ENCODE assay signal across 24 cellular contexts in genomic region chr17:78048346-78049292, GRCh38.
DNase-seq lines count a peak whose midpoint lies in the region; ATAC-seq, FAIRE-seq and TF ChIP-seq lines count a peak whose summit lies in the region.
"Had no signal": no experiment of that assay in that cellular context is flagged by ENCODE, and none has a peak within 500 bp of the region (broad histone marks: within the 10 kb centered on the region; RNA-seq: fewer than 3 reads in every experiment).

No MANE protein-coding gene starts in this region.

- no peaks in the 10 kb centered on the region for H3F3A ChIP-seq in neural cell (ENCODE audit: insufficient read depth, low read length, poor library complexity, severe bottlenecking)

- H3K27ac Mint-ChIP-seq in activated T-cell treated with anti-CD3 and anti-CD28 coated beads, Interleukin-2, amount 50 U/mL, for 72 hours, result peak overlapping the region; percentile 39
- H3K27ac Mint-ChIP-seq in WTC11, result peak overlapping the region; percentile 1; the same call in 1 of the 2 replicates
- peak overlapping the region; percentile 32 for H3K27ac Mint-ChIP-seq in stimulated activated naive B cell treated with anti-CD40 and anti-IgM and Interleukin-4, amounts not matched to agents 10 μg/mL and 1 μg/mL and 100 μg/mL, for 72 hours

- H3K27me3 ChIP-seq in neural cell (ENCODE audit: insufficient read depth, low read depth, low read length) (no peaks in the 10 kb centered on the region), transverse colon (no peaks in the 10 kb centered on the region)
- H3K27me3 ChIP-seq: SJCRH30 had no signal

- H3K9ac ChIP-seq in neural cell (ENCODE audit: low read length), result no peak overlapping the region

- 96% methylated on average over 6 to 10 of the region's 10 CpGs for WGBS in transverse colon (ENCODE audit: low coverage in 1 of 2), 2 donors

- in situ Hi-C loops in transverse colon (cut with MboI; ENCODE audit: low pct_ligation_motif_present in 1 of 4, low pct_unique_long_range_greater_than_20kb in 1 of 4, low sequenced_read_pairs in 3 of 4), result no loop called here

- H3K9me3 ChIP-seq in neural cell (ENCODE audit: low read length) (no peaks in the 10 kb centered on the region), transverse colon (no peaks in the 10 kb centered on the region)
- H3K9me3 ChIP-seq: SJCRH30 had no signal

- no peak for FAIRE-seq in frontal cortex (lab: Jason Lieb, UNC)
- FAIRE-seq: GM12878, H54, HepG2, RCC 7860 had no signal

- DNase-seq in activated T-cell treated with anti-CD3 and anti-CD28 coated beads, Interleukin-2, amount 50 U/mL, for 72 hours, result no peak
- DNase-seq in activated T-cell treated with anti-CD3 and anti-CD28 coated beads, Interleukin-2, amount 50 U/mL, for 1 hour, result no peak
- no peak for DNase-seq in WTC11 (ENCODE audit: low spot score)
- DNase-seq in stimulated activated naive B cell treated with anti-CD40 and anti-IgM and Interleukin-4, amounts not matched to agents 10 μg/mL and 1 μg/mL and 100 μg/mL, for 72 hours, result no peak
- DNase-seq in NCI-H82 (lab: John Stamatoyannopoulos, UW), result no peak
- DNase-seq in transverse colon, result no peak
- no peak for DNase-seq in frontal cortex (ENCODE audit: low spot score in 2 of 2)
- DNase-seq: 8988T, AML-193, COR-L47, DND-41, KG1, NCI-H1092 treated with DMSO at 0.1 percent for 48 hours, NCI-H1436 treated with DMSO at 0.1 percent for 48 hours, NCI-H1930, NCI-H226, NCI-H510A treated with DMSO at 0.1 percent for 48 hours, SJCRH30 had no signal

- H3K9me2 ChIP-seq in neural cell (ENCODE audit: insufficient read depth, low read length), result no peaks in the 10 kb centered on the region

- CTCF ChIA-PET in WTC11 (lab: Charles Lee), result interaction anchor here (1.0 to 1.3 kb wide), 2 partner anchors 29 to 36 kb away, joined by 3 read pairs; no protein-coding TSS in a partner anchor

- no peak for ATAC-seq in activated T-cell treated with anti-CD3 and anti-CD28 coated beads, Interleukin-2, amount 50 U/mL, for 72 hours (replicated peaks in 1 of 2)
- no peak for ATAC-seq in WTC11
- no peak for ATAC-seq in stimulated activated naive B cell treated with anti-CD40 and anti-IgM and Interleukin-4, amounts not matched to agents 10 μg/mL and 1 μg/mL and 100 μg/mL, for 72 hours (replicated peaks)
- ATAC-seq: GM12878, HepG2 had no signal

- peaks cover 53% of the 10 kb centered on the region for H4K20me1 ChIP-seq in neural cell (ENCODE audit: insufficient read depth)

- no peak overlapping the region for H3K4me2 ChIP-seq in neural cell (ENCODE audit: low read length)

- no peak for TF ChIP-seq RAD21 in neural cell (conservative IDR thresholded peaks at IDR 0.05)

- TF ChIP-seq POLR2A in transverse colon (IDR thresholded peaks at IDR 0.05), result no peak

- peaks cover 40% of the 10 kb centered on the region for H3K4me1 Mint-ChIP-seq in activated T-cell treated with anti-CD3 and anti-CD28 coated beads, Interleukin-2, amount 50 U/mL, for 72 hours (ENCODE audit: low read depth)
- H3K4me1 Mint-ChIP-seq in WTC11, result peaks cover 14% of the 10 kb centered on the region
- peaks cover 0 to 13% of the 10 kb centered on the region in 2 donors for H3K4me1 Mint-ChIP-seq in stimulated activated naive B cell treated with anti-CD40 and anti-IgM and Interleukin-4, amounts not matched to agents 10 μg/mL and 1 μg/mL and 100 μg/mL, for 72 hours

- intact Hi-C loops in transverse colon (cut with DNase I; ENCODE audit: low total_unique reads), result no loop called here

- no peak overlapping the region for H2AFZ ChIP-seq in neural cell (ENCODE audit: low read depth, low read length)

- H3K36me3 ChIP-seq in neural cell (ENCODE audit: insufficient read depth, low read length) (peaks cover 21% of the 10 kb centered on the region), transverse colon (peaks cover 0 to 16% (median 7%) of the 10 kb centered on the region in 4 donors)

- no peaks in the 10 kb centered on the region for H3K4me1 ChIP-seq in transverse colon
- H3K4me1 ChIP-seq: SJCRH30 had no signal

- H3K27me3 Mint-ChIP-seq in activated T-cell treated with anti-CD3 and anti-CD28 coated beads, Interleukin-2, amount 50 U/mL, for 72 hours (ENCODE audit: low read depth), result no peaks in the 10 kb centered on the region
- H3K27me3 Mint-ChIP-seq in WTC11 (ENCODE audit: low read depth), result no peaks in the 10 kb centered on the region
- no peaks in the 10 kb centered on the region for H3K27me3 Mint-ChIP-seq in stimulated activated naive B cell treated with anti-CD40 and anti-IgM and Interleukin-4, amounts not matched to agents 10 μg/mL and 1 μg/mL and 100 μg/mL, for 72 hours

- peaks cover 0 to 2% of the 10 kb centered on the region in 2 donors for H3K9me3 Mint-ChIP-seq in activated T-cell treated with anti-CD3 and anti-CD28 coated beads, Interleukin-2, amount 50 U/mL, for 72 hours
- H3K9me3 Mint-ChIP-seq in WTC11, result peaks cover 4% of the 10 kb centered on the region; the same call in 1 of the 2 replicates
- H3K9me3 Mint-ChIP-seq in stimulated activated naive B cell treated with anti-CD40 and anti-IgM and Interleukin-4, amounts not matched to agents 10 μg/mL and 1 μg/mL and 100 μg/mL, for 72 hours, result no peaks in the 10 kb centered on the region

- peaks cover 5 to 26% of the 10 kb centered on the region in 2 donors for H3K36me3 Mint-ChIP-seq in activated T-cell treated with anti-CD3 and anti-CD28 coated beads, Interleukin-2, amount 50 U/mL, for 72 hours (ENCODE audit: insufficient read depth in 2 of 2)
- H3K36me3 Mint-ChIP-seq in WTC11, result peaks cover 60% of the 10 kb centered on the region
- peaks cover 35 to 43% of the 10 kb centered on the region in 2 donors for H3K36me3 Mint-ChIP-seq in stimulated activated naive B cell treated with anti-CD40 and anti-IgM and Interleukin-4, amounts not matched to agents 10 μg/mL and 1 μg/mL and 100 μg/mL, for 72 hours

- TF ChIP-seq CTCF in WTC11 (IDR thresholded peaks at IDR 0.05) (no peak), neural cell (IDR thresholded peaks at IDR 0.05; ENCODE audit: poor library complexity, severe bottlenecking) (no peak), transverse colon (IDR thresholded peaks at IDR 0.05) (no peak)

- H3K4me3 ChIP-seq in neural cell (ENCODE audit: low read length), result peak overlapping the region; percentile 45
- H3K4me3 ChIP-seq in transverse colon, result no peak overlapping the region
- H3K4me3 ChIP-seq: GM12878, SJCRH30 had no signal

- H3K79me2 ChIP-seq in neural cell (replicated peaks; ENCODE audit: insufficient read depth, low read length), result peaks cover 31% of the 10 kb centered on the region

- peak; percentile 88 for TF ChIP-seq EP300 in neural cell (conservative IDR thresholded peaks at IDR 0.05; ENCODE audit: poor library complexity, severe bottlenecking)
- TF ChIP-seq EP300 in transverse colon (IDR thresholded peaks at IDR 0.05; ENCODE audit: low read depth), result no peak

- no peak overlapping the region for H3K4me3 Mint-ChIP-seq in activated T-cell treated with anti-CD3 and anti-CD28 coated beads, Interleukin-2, amount 50 U/mL, for 72 hours
- no peak overlapping the region for H3K4me3 Mint-ChIP-seq in WTC11
- H3K4me3 Mint-ChIP-seq in stimulated activated naive B cell treated with anti-CD40 and anti-IgM and Interleukin-4, amounts not matched to agents 10 μg/mL and 1 μg/mL and 100 μg/mL, for 72 hours, result no peak overlapping the region
- H3K4me3 Mint-ChIP-seq: CD14-positive monocyte had no signal

- POLR2A ChIA-PET in WTC11 (lab: Charles Lee), result no interaction called here

- H3K27ac ChIP-seq in neural cell (ENCODE audit: low read length) (no peak overlapping the region), transverse colon (no peak overlapping the region)
- H3K27ac ChIP-seq: SJCRH30 had no signal

TF ChIP-seq in WTC11, 78 proteins besides CTCF, POLR2A, EP300 and RAD21 (continues in another document):
- TF ChIP-seq ZNF671 (CRISPR knock-in tag; IDR thresholded peaks at IDR 0.05) (no peak), ATF3 (CRISPR knock-in tag; conservative IDR thresholded peaks at IDR 0.05) (no peak), MYBL2 (CRISPR knock-in tag; IDR thresholded peaks at IDR 0.05) (no peak)
- TF ChIP-seq, protein P1, sequence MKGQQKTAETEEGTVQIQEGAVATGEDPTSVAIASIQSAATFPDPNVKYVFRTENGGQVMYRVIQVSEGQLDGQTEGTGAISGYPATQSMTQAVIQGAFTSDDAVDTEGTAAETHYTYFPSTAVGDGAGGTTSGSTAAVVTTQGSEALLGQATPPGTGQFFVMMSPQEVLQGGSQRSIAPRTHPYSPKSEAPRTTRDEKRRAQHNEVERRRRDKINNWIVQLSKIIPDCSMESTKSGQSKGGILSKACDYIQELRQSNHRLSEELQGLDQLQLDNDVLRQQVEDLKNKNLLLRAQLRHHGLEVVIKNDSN (CRISPR knock-in tag; IDR thresholded peaks at IDR 0.05), result no peak

TF ChIP-seq in neural cell, 6 proteins besides CTCF, POLR2A, EP300 and RAD21:
- TF ChIP-seq POLR2AphosphoS5 (IDR thresholded peaks at IDR 0.05), result peak; percentile 92
- TF ChIP-seq MXI1 (conservative IDR thresholded peaks at IDR 0.05; ENCODE audit: poor library complexity, severe bottlenecking), result no peak
